1 cellular context compared by ENCODE assay signal in genomic region chr4:3237711-3238560, GRCh38.
TF ChIP-seq lines count a peak whose summit lies in the region.

No MANE protein-coding gene starts in this region.

TF ChIP-seq in HepG2, 621 proteins besides CTCF, POLR2A, EP300 and RAD21:
- TF ChIP-seq ZNF883 (CRISPR knock-in tag; IDR thresholded peaks at IDR 0.05; ENCODE audit: not compliant biosample characterization): peak; percentile 12
- no peak for TF ChIP-seq SALL1 (CRISPR knock-in tag; IDR thresholded peaks at IDR 0.05)
